Comparison of ENCODE assay signal across 15 cellular contexts in the genomic region with DNA sequence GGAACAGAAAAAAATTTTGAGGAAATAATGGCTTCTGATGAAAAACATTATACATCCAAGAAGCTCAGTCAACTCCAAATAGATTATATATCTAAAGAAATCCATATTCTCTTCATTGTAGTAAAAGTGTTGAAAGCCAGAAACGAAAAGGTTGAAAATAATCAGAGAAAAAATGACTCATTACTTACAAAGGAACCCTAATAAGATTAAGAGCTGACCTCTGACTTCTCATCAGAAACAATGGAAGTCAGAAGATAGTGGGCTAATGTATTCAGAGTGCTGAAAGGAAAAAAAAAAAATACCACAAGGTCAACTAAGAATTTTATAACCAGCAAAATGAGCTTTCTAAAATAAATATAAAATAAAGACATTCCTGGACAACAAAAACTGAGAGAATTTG. TPM values are rescaled to one million over a fixed set of nuclear protein-coding genes. Genes with fewer than 3 reads are reported as not detected.
A peak's percentile ranks its signal among the peaks of the same experiment; 100 is the strongest.
DNase-seq lines count a peak whose midpoint lies in the region; ATAC-seq lines count a peak whose summit lies in the region.
"Had no signal": no experiment of that assay in that cellular context is flagged by ENCODE, and none has a peak within 500 bp of the region (broad histone marks: within the 10 kb centered on the region; RNA-seq: fewer than 3 reads in every experiment).

No MANE protein-coding gene starts in this region.

- no peak overlapping the region for H3K9ac ChIP-seq in GM23248
- no peak overlapping the region for H3K9ac ChIP-seq in mesendoderm (ENCODE audit: low read length)
- H3K9ac ChIP-seq: KMS-11 had no signal

- H3K4me3 ChIP-seq in GM23248 (no peak overlapping the region), mesendoderm (ENCODE audit: low read length) (no peak overlapping the region)
- H3K4me3 ChIP-seq: HAP-1 had no signal

- H3K4me1 ChIP-seq in GM23248 (ENCODE audit: insufficient read depth) = peaks cover 12% of the 10 kb centered on the region
- H3K4me1 ChIP-seq in mesendoderm (ENCODE audit: control insufficient read depth, low read depth, low read length) = no peaks in the 10 kb centered on the region
- H3K4me1 ChIP-seq: BE2C, HAP-1 had no signal

- H2BK5ac ChIP-seq in mesendoderm (ENCODE audit: low read length) = no peak overlapping the region

- 91 to 94% methylated on average over 1 of the region's 1 CpG for WGBS in GM23248 (ENCODE audit: low coverage in 1 of 2, low lambda C conversion rate in 2 of 2, missing lambda C conversion rate in 2 of 2), 2 experiments
- no CpG with 5 or more reads among the region's 1 CpG for WGBS in mesendoderm (ENCODE audit: extremely low coverage, insufficient coverage, low lambda C conversion rate)

- no peaks in the 10 kb centered on the region for H3K9me2 ChIP-seq in GM23248 (ENCODE audit: insufficient read depth)

- H3K27me3 ChIP-seq in GM23248 (replicated peaks; ENCODE audit: insufficient read depth) (no peaks in the 10 kb centered on the region), mesendoderm (ENCODE audit: insufficient read depth, low read length, poor library complexity) (no peaks in the 10 kb centered on the region)
- H3K27me3 ChIP-seq: BE2C had no signal

- H2BK15ac ChIP-seq in mesendoderm (replicated peaks; ENCODE audit: low read depth) = no peak overlapping the region

- in situ Hi-C loops in GM23248 (cut with MboI) = no loop called here

- no peak overlapping the region for H2AFZ ChIP-seq in GM23248

- H3K4me2 ChIP-seq in GM23248 (ENCODE audit: unreplicated experiment) = no peak overlapping the region
- H3K4me2 ChIP-seq in mesendoderm (ENCODE audit: low read length) = no peak overlapping the region
- H3K4me2 ChIP-seq: KMS-11 had no signal

- H3K4ac ChIP-seq in mesendoderm (ENCODE audit: low read depth, low read length) = no peak overlapping the region

- no peaks in the 10 kb centered on the region for H3K9me3 ChIP-seq in GM23248 (ENCODE audit: low read depth)
- H3K9me3 ChIP-seq: BE2C, HAP-1 had no signal

- no peak overlapping the region for H4K8ac ChIP-seq in mesendoderm (ENCODE audit: low read depth, low read length)

- H3K79me2 ChIP-seq in GM23248 (ENCODE audit: insufficient read depth) (no peaks in the 10 kb centered on the region), mesendoderm (ENCODE audit: control insufficient read depth, insufficient read depth, low read length) (no peaks in the 10 kb centered on the region)

- DNase-seq in GM23248 (peak; percentile 4), M059J (ENCODE audit: low read depth) (peak; percentile 7), amniotic epithelial cell (ENCODE audit: low read depth) (peak; percentile 13), mesendoderm (peak; percentile 28), cerebellar cortex (ENCODE audit: low spot score) (no peak)
- DNase-seq: ACHN; BE2C; C1 segment of cervical spinal cord; CD4-positive, CD25-positive, alpha-beta regulatory T cell; CD8-positive, alpha-beta memory T cell; COR-L47 had no signal

- H3K18ac ChIP-seq in mesendoderm (ENCODE audit: low read length) = no peak overlapping the region

- 0 out of 2 replicates have a peak, but pooled peaks cover 8% of the 10 kb centered on the region for H3K36me3 ChIP-seq in GM23248 (ENCODE audit: low read depth)
- H3K36me3 ChIP-seq in mesendoderm (ENCODE audit: control insufficient read depth, insufficient read depth, low read length) = peaks cover 7% of the 10 kb centered on the region

- no peak overlapping the region for H3K23ac ChIP-seq in mesendoderm (ENCODE audit: low read length)

- ATAC-seq in HG02840 (IDR thresholded peaks at IDR 0.05; ENCODE audit: low FRiP score, unreplicated experiment) (no peak), HG03045 (IDR thresholded peaks at IDR 0.05; ENCODE audit: unreplicated experiment) (no peak)

- no peak overlapping the region for H2BK120ac ChIP-seq in mesendoderm (ENCODE audit: low read depth, low read length)

- no peaks in the 10 kb centered on the region for H4K20me1 ChIP-seq in GM23248 (ENCODE audit: insufficient read depth)

- no peaks in the 10 kb centered on the region for H3K79me1 ChIP-seq in mesendoderm (ENCODE audit: low read length)

- H3K56ac ChIP-seq in mesendoderm (ENCODE audit: low read length) = no peak overlapping the region

- no peak overlapping the region for H2AK5ac ChIP-seq in mesendoderm (ENCODE audit: low read length)

- H3K27ac ChIP-seq in GM23248 = no peak overlapping the region
- no peak overlapping the region for H3K27ac ChIP-seq in mesendoderm (ENCODE audit: low read depth, low read length)
- H3K27ac ChIP-seq: KMS-11 had no signal

- H3F3A ChIP-seq in GM23248 (ENCODE audit: insufficient read depth) = no peaks in the 10 kb centered on the region

- no peak overlapping the region for H4K5ac ChIP-seq in mesendoderm (ENCODE audit: low read length)

RNA-seq across cellular contexts. Expression of a gene that starts 60.0 kb away (rescaled TPM):
- 55.8 and 556 TPM in 2 replicates for total RNA-seq in GM23248 (2014; rRNA removed; shearing (Covaris generic))
- 71.1 and 86.5 TPM in 2 replicates for polyA plus RNA-seq in GM23248 (2016; fragmentation: Nextera tagmentation; extraction: Ambion mirVana)
- total RNA-seq in M059J (2014; rRNA removed; shearing (Covaris generic)) = 169 and 180 TPM in 2 replicates
- 337 TPM for polyA plus RNA-seq in mesendoderm (2013, experiment 1 of 2)
- 318 TPM for polyA plus RNA-seq in mesendoderm (2013, experiment 2 of 2)
